In genomic region chr4:5785806-5786680, GRCh38 we compare ENCODE assay signal across 1 cellular context.
TF ChIP-seq lines count a peak whose summit lies in the region.

No MANE protein-coding gene starts in this region.

TF ChIP-seq in HEK293, 187 proteins besides CTCF, POLR2A, EP300 and RAD21 (continued from another document):
- TF ChIP-seq, protein P1, sequence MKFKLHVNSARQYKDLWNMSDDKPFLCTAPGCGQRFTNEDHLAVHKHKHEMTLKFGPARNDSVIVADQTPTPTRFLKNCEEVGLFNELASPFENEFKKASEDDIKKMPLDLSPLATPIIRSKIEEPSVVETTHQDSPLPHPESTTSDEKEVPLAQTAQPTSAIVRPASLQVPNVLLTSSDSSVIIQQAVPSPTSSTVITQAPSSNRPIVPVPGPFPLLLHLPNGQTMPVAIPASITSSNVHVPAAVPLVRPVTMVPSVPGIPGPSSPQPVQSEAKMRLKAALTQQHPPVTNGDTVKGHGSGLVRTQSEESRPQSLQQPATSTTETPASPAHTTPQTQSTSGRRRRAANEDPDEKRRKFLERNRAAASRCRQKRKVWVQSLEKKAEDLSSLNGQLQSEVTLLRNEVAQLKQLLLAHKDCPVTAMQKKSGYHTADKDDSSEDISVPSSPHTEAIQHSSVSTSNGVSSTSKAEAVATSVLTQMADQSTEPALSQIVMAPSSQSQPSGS (tag by site-specific recombination; IDR thresholded peaks at IDR 0.05; ENCODE audit: low read depth), result 0 out of 2 replicates have a peak, but pooled peaks have one; percentile 27
